Comparison of ENCODE assay signal across 11 cellular contexts in the genomic region with DNA sequence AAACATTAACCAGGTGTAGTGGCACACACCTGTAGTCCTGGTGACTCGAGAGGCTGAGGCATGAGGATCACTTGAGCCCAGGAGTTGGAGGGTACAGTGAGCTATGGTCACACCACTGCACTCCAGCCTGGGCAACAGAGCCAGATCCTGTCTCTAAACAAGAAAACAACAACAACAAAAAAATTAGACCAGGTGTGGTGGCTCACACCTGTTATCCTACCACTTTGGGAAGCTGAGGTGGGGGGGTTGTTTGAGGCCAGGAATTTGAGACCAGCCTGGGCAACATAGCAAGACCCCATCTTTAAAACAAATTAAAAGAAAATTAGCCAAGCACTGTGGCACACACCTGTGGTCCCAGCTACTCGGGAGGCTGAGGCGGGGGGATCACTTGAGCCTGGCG.
"Had no signal": no experiment of that assay in that cellular context is flagged by ENCODE, and none has a peak within 500 bp of the region (broad histone marks: within the 10 kb centered on the region; RNA-seq: fewer than 3 reads in every experiment).

No MANE protein-coding gene starts in this region.

- H3K9me3 ChIP-seq: HAP-1 had no signal

- H3K4me3 ChIP-seq: GM23248, GM23338, HAP-1 had no signal

- H3K36me3 ChIP-seq: HAP-1 had no signal

- DNase-seq: GM23248, GOT3, H7, H9, HCEC 1CT, HFFc6 had no signal

- H2AFZ ChIP-seq: GM23248, GM23338 had no signal

- H3K9ac ChIP-seq: GM23248 had no signal

- H3K4me1 ChIP-seq: HAP-1 had no signal

- H3K4me2 ChIP-seq: GM23338 had no signal

- H3K27ac ChIP-seq: GM23248 had no signal

- FAIRE-seq: H1, H54 had no signal

- ATAC-seq: GM23338, HCT116 had no signal
